Comparison of ENCODE assay signal across 8 cellular contexts in genomic region chr15:90101130-90101968, GRCh38. TPM values are rescaled to one million over a fixed set of nuclear protein-coding genes. Genes with fewer than 3 reads are reported as not detected.
DNase-seq lines count a peak whose midpoint lies in the region; ATAC-seq and TF ChIP-seq lines count a peak whose summit lies in the region.

No MANE protein-coding gene starts in this region.

- no peak for TF ChIP-seq CTCF in foreskin keratinocyte (conservative IDR thresholded peaks at IDR 0.05)
- no peak for TF ChIP-seq CTCF in neural cell (IDR thresholded peaks at IDR 0.05; ENCODE audit: poor library complexity, severe bottlenecking)

- H3K9me2 ChIP-seq in neural cell (ENCODE audit: insufficient read depth, low read length) = no peaks in the 10 kb centered on the region

- H3K27ac ChIP-seq in ACC112 (ENCODE audit: low read depth, low read length) = no peak overlapping the region
- H3K27ac ChIP-seq in foreskin keratinocyte = peak overlapping the region; percentile 74
- H3K27ac ChIP-seq in neural cell (ENCODE audit: low read length) = peak overlapping the region; percentile 64

- H2AFZ ChIP-seq in ACC112 (ENCODE audit: low read length, unreplicated experiment) (peak overlapping the region; percentile 97), neural cell (ENCODE audit: low read depth, low read length) (peak overlapping the region; percentile 52)

- H3K27me3 ChIP-seq in ACC112 (ENCODE audit: insufficient read depth, low read length) (no peaks in the 10 kb centered on the region), foreskin keratinocyte (no peaks in the 10 kb centered on the region), neural cell (ENCODE audit: insufficient read depth, low read depth, low read length) (no peaks in the 10 kb centered on the region)

- no peaks in the 10 kb centered on the region for H4K20me1 ChIP-seq in neural cell (ENCODE audit: insufficient read depth)

- peak; percentile 11 for ATAC-seq in GM18505 (IDR thresholded peaks at IDR 0.05; ENCODE audit: unreplicated experiment)
- ATAC-seq in foreskin keratinocyte = no peak

- no peaks in the 10 kb centered on the region for H3F3A ChIP-seq in neural cell (ENCODE audit: insufficient read depth, low read length, poor library complexity, severe bottlenecking)

- H3K79me2 ChIP-seq in ACC112 (ENCODE audit: control insufficient read depth, insufficient read depth, low read length, unreplicated experiment) = peaks cover 12% of the 10 kb centered on the region
- H3K79me2 ChIP-seq in neural cell (replicated peaks; ENCODE audit: insufficient read depth, low read length) = peaks cover 34% of the 10 kb centered on the region

- TF ChIP-seq POLR2A in GM18505 (IDR thresholded peaks at IDR 0.05; ENCODE audit: borderline replicate concordance, extremely low read depth, insufficient read depth, insufficient read length) = peak; percentile 13

- H3K4me1 ChIP-seq in ACC112 (ENCODE audit: control insufficient read depth, insufficient read depth, low read length, unreplicated experiment) (peaks cover 29% of the 10 kb centered on the region), foreskin keratinocyte (peaks cover 11% of the 10 kb centered on the region)

- H3K4me2 ChIP-seq in neural cell (ENCODE audit: low read length) = peak overlapping the region; percentile 93

- H3K36me3 ChIP-seq in ACC112 (ENCODE audit: insufficient read depth, low read length) (no peaks in the 10 kb centered on the region), neural cell (ENCODE audit: insufficient read depth, low read length) (no peaks in the 10 kb centered on the region)

- no peak for TF ChIP-seq EP300 in neural cell (conservative IDR thresholded peaks at IDR 0.05; ENCODE audit: poor library complexity, severe bottlenecking)

- H3K4me3 ChIP-seq in ACC112 (ENCODE audit: low read depth, low read length) (peak overlapping the region; percentile 99), neural cell (ENCODE audit: low read length) (peak overlapping the region; percentile 74)

- peak overlapping the region; percentile 92 for H3K9ac ChIP-seq in neural cell (ENCODE audit: low read length)

- H3K9me3 ChIP-seq in neural cell (ENCODE audit: low read length) = no peaks in the 10 kb centered on the region

- no peak for TF ChIP-seq RAD21 in neural cell (conservative IDR thresholded peaks at IDR 0.05)

- DNase-seq in NCI-H1092 treated with DMSO at 0.1 percent for 48 hours (lab: John Stamatoyannopoulos, UW) (peak; percentile 44), foreskin keratinocyte (no peak), GM03348 (ENCODE audit: low spot score) (no peak), NCI-H345 (lab: John Stamatoyannopoulos, UW) (no peak)
- DNase-seq in activated T-cell treated with anti-CD3 and anti-CD28 coated beads, Interleukin-2, amount 50 U/mL, for 48 hours = peak; percentile 57 to 59

TF ChIP-seq in neural cell, 6 proteins besides CTCF, POLR2A, EP300 and RAD21:
- no peak for TF ChIP-seq MXI1 (conservative IDR thresholded peaks at IDR 0.05; ENCODE audit: poor library complexity, severe bottlenecking)
- TF ChIP-seq REST (IDR thresholded peaks at IDR 0.05; ENCODE audit: borderline replicate concordance) = peak; percentile 65
- peak; percentile 40 for TF ChIP-seq TAF1 (IDR thresholded peaks at IDR 0.05; ENCODE audit: low read depth)

RNA-seq across cellular contexts. Expression of gene IDH2, which starts 0.9 kb away (rescaled TPM):
- 60.1 and 69.6 TPM in 2 replicates for total RNA-seq in foreskin keratinocyte
- polyA plus RNA-seq in foreskin keratinocyte (75.0 and 88.2 TPM in 2 replicates), neural cell (84.7 and 102 TPM in 2 replicates)
- 100 and 103 TPM in 2 replicates for polyA minus RNA-seq in neural cell

Comparison
In these comparisons a context has a peak if more than half of its experiments do, and no peak if none do; other contexts are left out.
1. DNase-seq: peak in NCI-H1092 treated with DMSO at 0.1 percent for 48 hours (single experiment) and activated T-cell treated with anti-CD3 and anti-CD28 coated beads, Interleukin-2, amount 50 U/mL, for 48 hours (2 of 2); none in foreskin keratinocyte (0 of 2), GM03348 (single experiment) and NCI-H345 (single experiment).